2 cellular contexts compared by ENCODE assay signal in genomic region chr2:20451761-20452499, GRCh38.
TF ChIP-seq lines count a peak whose summit lies in the region.

No MANE protein-coding gene starts in this region.

TF ChIP-seq in HEK293, 187 proteins besides CTCF, POLR2A, EP300 and RAD21:
- TF ChIP-seq HOXC10 (CRISPR knock-in tag; IDR thresholded peaks at IDR 0.05) (no peak), ZNF549 (tag by site-specific recombination; IDR thresholded peaks at IDR 0.05) (no peak), ZXDB (tag by site-specific recombination; IDR thresholded peaks at IDR 0.05) (no peak), EGR2 (tag by site-specific recombination; IDR thresholded peaks at IDR 0.05; ENCODE audit: low read depth) (peak; percentile 48; the same call in 1 of the 2 replicates), ZNF677 (tag by site-specific recombination; IDR thresholded peaks at IDR 0.05) (no peak), ATF2 (tag by site-specific recombination; IDR thresholded peaks at IDR 0.05; ENCODE audit: low read depth) (no peak)
TF ChIP-seq in HEK293: peak in this region for 1.

TF ChIP-seq in HepG2, 621 proteins besides CTCF, POLR2A, EP300 and RAD21:
- TF ChIP-seq ZNF652 (CRISPR knock-in tag; IDR thresholded peaks at IDR 0.05; ENCODE audit: borderline replicate concordance, low read depth) (no peak), ZNF121 (CRISPR knock-in tag; IDR thresholded peaks at IDR 0.05) (0 out of 2 replicates have a peak, but pooled peaks have one; percentile 12), EZH2 (conservative IDR thresholded peaks at IDR 0.05; ENCODE audit: low read depth, low read length) (no peak), PAWR (CRISPR knock-in tag; IDR thresholded peaks at IDR 0.05; ENCODE audit: borderline replicate concordance) (no peak), SSRP1 (CRISPR knock-in tag; IDR thresholded peaks at IDR 0.05) (no peak), IKZF4 (CRISPR knock-in tag; IDR thresholded peaks at IDR 0.05; ENCODE audit: borderline replicate concordance, low read depth, not compliant biosample characterization) (no peak), EEA1 (CRISPR knock-in tag; IDR thresholded peaks at IDR 0.05; ENCODE audit: borderline replicate concordance) (no peak), ZNF616 (CRISPR knock-in tag; IDR thresholded peaks at IDR 0.05; ENCODE audit: low read depth) (no peak), REPIN1 (CRISPR knock-in tag; IDR thresholded peaks at IDR 0.05; ENCODE audit: borderline replicate concordance, low read depth) (no peak), ELF3 (CRISPR knock-in tag; IDR thresholded peaks at IDR 0.05) (no peak), HNRNPK (IDR thresholded peaks at IDR 0.05; ENCODE audit: low read depth, low read length, poor library complexity, severe bottlenecking) (peak; percentile 36), MIER2 (CRISPR knock-in tag; IDR thresholded peaks at IDR 0.05) (no peak)
